19 cellular contexts compared by ENCODE assay signal in genomic region chr4:1222938-1223690, GRCh38. TPM values are rescaled to one million over a fixed set of nuclear protein-coding genes. Genes with fewer than 3 reads are reported as not detected.
A peak's percentile ranks its signal among the peaks of the same experiment; 100 is the strongest.
DNase-seq lines count a peak whose midpoint lies in the region; ATAC-seq and TF ChIP-seq lines count a peak whose summit lies in the region.
"Had no signal": no experiment of that assay in that cellular context is flagged by ENCODE, and none has a peak within 500 bp of the region (broad histone marks: within the 10 kb centered on the region; RNA-seq: fewer than 3 reads in every experiment).

No MANE protein-coding gene starts in this region.

- H3K4me3 Mint-ChIP-seq in GM23338, result no peak overlapping the region
- H3K4me3 Mint-ChIP-seq: CD14-positive monocyte had no signal

- H2BK15ac ChIP-seq in neuronal stem cell (ENCODE audit: low read length), result no peak overlapping the region

- no peaks in the 10 kb centered on the region; the same call in 2 of the 3 replicates for H3K4me1 Mint-ChIP-seq in GM23338

- no peaks in the 10 kb centered on the region for H3K9me3 ChIP-seq in BLaER1 treated with 17β-estradiol and CSF1 and Interleukin-3, amounts not matched to agents 10 nM and 100 nM (replicated peaks in 1 of 11)
- peaks cover 0 to 5% of the 10 kb centered on the region in 2 donors for H3K9me3 ChIP-seq in neuronal stem cell (replicated peaks in 1 of 2; ENCODE audit: control insufficient read depth in 2 of 2, insufficient read depth in 1 of 2, low read depth in 1 of 2, low read length in 2 of 2)
- no peaks in the 10 kb centered on the region for H3K9me3 ChIP-seq in MG63

- H3K27ac Mint-ChIP-seq in GM23338, result no peak overlapping the region
- H3K27ac Mint-ChIP-seq: CD14-positive monocyte had no signal

- no peak overlapping the region for H3K4me3 ChIP-seq in BLaER1 treated with 17β-estradiol and CSF1 and Interleukin-3, amounts not matched to agents 10 nM and 100 nM
- H3K4me3 ChIP-seq in GM23338, result no peak overlapping the region
- no peak overlapping the region for H3K4me3 ChIP-seq in neuronal stem cell (ENCODE audit: low read length in 2 of 2)
- no peak overlapping the region for H3K4me3 ChIP-seq in MG63

- DNase-seq in GM23338 (ENCODE audit: low spot score) (no peak), neuronal stem cell (ENCODE audit: low spot score) (no peak), MG63 (no peak)
- DNase-seq in stimulated activated CD4-positive, alpha-beta T cell treated with anti-CD3 and anti-CD28 coated beads, Interleukin-4, amount 100 ng/mL, for 1 hour, result no peak
- DNase-seq: Calu3, DMS79 treated with DMSO at 0.1 percent for 48 hours, GF-D8, KBM-7, NCI-H1105 treated with DMSO at 0.1 percent for 48 hours, NCI-H2029, NCI-H446, NCI-H526 treated with DMSO at 0.1 percent for 48 hours, RPMI8226, SHP77 had no signal

- ATAC-seq in GM23338 (peak; percentile 15; the same call in 1 of the 3 replicates), esophagus mucosa (peak; percentile 11), HG03571 (IDR thresholded peaks at IDR 0.05; ENCODE audit: unreplicated experiment) (no peak)

- peaks cover 55% of the 10 kb centered on the region for H3K36me3 Mint-ChIP-seq in GM23338 (ENCODE audit: low read depth)

- no peak overlapping the region for H3K14ac ChIP-seq in neuronal stem cell (ENCODE audit: low read length)

- no peak overlapping the region for H4K91ac ChIP-seq in neuronal stem cell (ENCODE audit: low read depth, low read length, poor library complexity)

- H3K79me1 ChIP-seq in neuronal stem cell (ENCODE audit: low read depth, low read length), result peaks cover 27% of the 10 kb centered on the region

- no peak overlapping the region for H2AK5ac ChIP-seq in neuronal stem cell (ENCODE audit: low read depth, low read length)

- no peak overlapping the region for H2BK12ac ChIP-seq in neuronal stem cell (ENCODE audit: low read length)

- no peak overlapping the region for H3K4ac ChIP-seq in neuronal stem cell (ENCODE audit: low read length)

- H3K4me2 ChIP-seq in BLaER1 treated with 17β-estradiol and CSF1 and Interleukin-3, amounts not matched to agents 10 nM and 100 nM, result peak overlapping the region; percentile 61 to 99 (median 96); a peak in 21 of 22 replicates
- H3K4me2 ChIP-seq in GM23338 (no peak overlapping the region), neuronal stem cell (ENCODE audit: insufficient read depth, low read length, poor library complexity, severe bottlenecking) (no peak overlapping the region)

- peaks cover 88 to 100% (median 99%) of the 10 kb centered on the region in 11 experiments for H4K20me1 ChIP-seq in BLaER1 treated with 17β-estradiol and CSF1 and Interleukin-3, amounts not matched to agents 10 nM and 100 nM
- peaks cover 4% of the 10 kb centered on the region; the same call in 1 of the 2 replicates for H4K20me1 ChIP-seq in GM23338 (replicated peaks; ENCODE audit: insufficient read depth)

- H3K79me2 ChIP-seq in GM23338 (replicated peaks; ENCODE audit: insufficient read depth), result no peaks in the 10 kb centered on the region; the same call in 1 of the 2 replicates

- H2BK120ac ChIP-seq in neuronal stem cell (ENCODE audit: low read depth, low read length), result no peak overlapping the region

- no peak overlapping the region for H3K23ac ChIP-seq in neuronal stem cell (ENCODE audit: low read depth, low read length, poor library complexity)

- peaks cover 50 to 73% (median 58%) of the 10 kb centered on the region in 10 experiments for H3K4me1 ChIP-seq in BLaER1 treated with 17β-estradiol and CSF1 and Interleukin-3, amounts not matched to agents 10 nM and 100 nM
- H3K4me1 ChIP-seq in GM23338 (ENCODE audit: insufficient read depth) (no peaks in the 10 kb centered on the region), neuronal stem cell (ENCODE audit: control insufficient read depth in 2 of 2, insufficient read depth in 1 of 2, low read depth in 1 of 2, low read length in 2 of 2) (no peaks in the 10 kb centered on the region)

- H3K36me3 ChIP-seq in BLaER1 treated with 17β-estradiol and CSF1 and Interleukin-3, amounts not matched to agents 10 nM and 100 nM, result peaks cover 54 to 69% (median 58%) of the 10 kb centered on the region in 11 experiments
- peaks cover 15% of the 10 kb centered on the region for H3K36me3 ChIP-seq in GM23338 (ENCODE audit: insufficient read depth)
- H3K36me3 ChIP-seq in neuronal stem cell (replicated peaks in 1 of 2; ENCODE audit: control insufficient read depth in 2 of 2, insufficient read depth in 2 of 2, low read length in 2 of 2), result peaks cover 50 to 88% of the 10 kb centered on the region in 2 donors
- H3K36me3 ChIP-seq in MG63, result peaks cover 17% of the 10 kb centered on the region

- H3K9ac ChIP-seq in BLaER1 treated with 17β-estradiol and CSF1 and Interleukin-3, amounts not matched to agents 10 nM and 100 nM, result peak overlapping the region in 2 of 11 experiments; percentile 7 to 46; a peak in 1 of 22 replicates
- H3K9ac ChIP-seq in neuronal stem cell (ENCODE audit: low read depth, low read length, poor library complexity), result no peak overlapping the region

- H4K8ac ChIP-seq in neuronal stem cell (ENCODE audit: low read depth, low read length), result no peak overlapping the region

- no peak overlapping the region for H3K27ac ChIP-seq in BLaER1 treated with 17β-estradiol and CSF1 and Interleukin-3, amounts not matched to agents 10 nM and 100 nM
- no peak overlapping the region for H3K27ac ChIP-seq in GM23338 (ENCODE audit: low read depth)
- no peak overlapping the region for H3K27ac ChIP-seq in neuronal stem cell (replicated peaks; ENCODE audit: low read length)

- no peak overlapping the region for H2AFZ ChIP-seq in GM23338
- no peak overlapping the region for H2AFZ ChIP-seq in neuronal stem cell (ENCODE audit: low read length)

- no peak for TF ChIP-seq CTCF in GM23338 (conservative IDR thresholded peaks at IDR 0.05; ENCODE audit: low read depth in 2 of 2)

- 0 out of 2 replicates have a peak, but pooled peaks cover 3% of the 10 kb centered on the region for H3F3A ChIP-seq in GM23338 (replicated peaks; ENCODE audit: low read depth)

- no peaks in the 10 kb centered on the region for H3K9me2 ChIP-seq in GM23338 (ENCODE audit: insufficient read depth)

- peak overlapping the region; percentile 32 for H2BK5ac ChIP-seq in neuronal stem cell (ENCODE audit: low read length)

- H3K9me3 Mint-ChIP-seq in GM23338, result no peaks in the 10 kb centered on the region

- H3K27me3 ChIP-seq in BLaER1 treated with 17β-estradiol and CSF1 and Interleukin-3, amounts not matched to agents 10 nM and 100 nM, result peaks cover 0 to 23% (median 0%) of the 10 kb centered on the region in 11 experiments; a peak in 7 of 22 replicates
- H3K27me3 ChIP-seq in GM23338 (ENCODE audit: insufficient read depth) (no peaks in the 10 kb centered on the region), neuronal stem cell (ENCODE audit: control insufficient read depth in 3 of 3, insufficient read depth in 3 of 3, low read depth in 1 of 3, low read length in 3 of 3) (no peaks in the 10 kb centered on the region), MG63 (no peaks in the 10 kb centered on the region)

- no peak overlapping the region for H3K18ac ChIP-seq in neuronal stem cell (ENCODE audit: low read length)

- no CpG with 5 or more reads among the region's 29 CpGs for WGBS in neuronal stem cell (ENCODE audit: extremely low coverage in 2 of 2, insufficient read length in 2 of 2, insufficient replicate concordance in 1 of 2), 2 donors

- peaks cover 11% of the 10 kb centered on the region for H3K27me3 Mint-ChIP-seq in GM23338 (ENCODE audit: insufficient read depth, low read depth, poor library complexity)

TF ChIP-seq in GM23338, 12 proteins besides CTCF, POLR2A, EP300 and RAD21:
- TF ChIP-seq CREB1 (CRISPR knock-in tag; IDR thresholded peaks at IDR 0.05; ENCODE audit: low read depth) (no peak), POLR2AphosphoS5 (IDR thresholded peaks at IDR 0.05; ENCODE audit: low read depth) (0 out of 2 replicates have a peak, but pooled peaks have one; percentile 18)

RNA-seq across cellular contexts. Expression of gene CTBP1, which starts 25.8 kb away (rescaled TPM):
- total RNA-seq in GM23338 (2014; rRNA removed; shearing (Covaris generic)), result 125 and 192 TPM in 2 replicates
- 74.0 and 89.2 TPM in 2 replicates for polyA plus RNA-seq in GM23338 (2016; fragmentation: Nextera tagmentation; extraction: Ambion mirVana)
- 89.4 TPM for total RNA-seq in esophagus mucosa
- polyA plus RNA-seq in neuronal stem cell (2013, experiment 1 of 2), result 151 TPM
- polyA plus RNA-seq in neuronal stem cell (2013, experiment 2 of 2), result 149 TPM
- 114 and 178 TPM in 2 replicates for total RNA-seq in MG63 (2014; rRNA removed; shearing (Covaris generic); ENCODE audit: low replicate concordance)

RNA-seq across cellular contexts. Expression of gene SPON2, which starts 50.7 kb away (rescaled TPM):
- total RNA-seq in GM23338 (2014; rRNA removed; shearing (Covaris generic)), result 2.1 and 2.2 TPM in 2 replicates
- 1.2 and 2.4 TPM in 2 replicates for polyA plus RNA-seq in GM23338 (2016; fragmentation: Nextera tagmentation; extraction: Ambion mirVana)
- total RNA-seq in esophagus mucosa, result 9.4 TPM
- polyA plus RNA-seq in neuronal stem cell (2013, experiment 1 of 2), result 5.9 TPM
- 5.8 TPM for polyA plus RNA-seq in neuronal stem cell (2013, experiment 2 of 2)
- total RNA-seq in MG63 (2014; rRNA removed; shearing (Covaris generic); ENCODE audit: low replicate concordance), result 26.0 and 43.1 TPM in 2 replicates
- total RNA-seq: HT1080 had no signal

Comparison
In these comparisons a context has a peak if more than half of its experiments do, and no peak if none do; other contexts are left out.
1. H3K4me2 ChIP-seq: peak in BLaER1 treated with 17β-estradiol and CSF1 and Interleukin-3, amounts not matched to agents 10 nM and 100 nM (11 of 11); none in GM23338 (single experiment) and neuronal stem cell (single experiment).